13 cellular contexts compared by ENCODE assay signal in the genomic region with DNA sequence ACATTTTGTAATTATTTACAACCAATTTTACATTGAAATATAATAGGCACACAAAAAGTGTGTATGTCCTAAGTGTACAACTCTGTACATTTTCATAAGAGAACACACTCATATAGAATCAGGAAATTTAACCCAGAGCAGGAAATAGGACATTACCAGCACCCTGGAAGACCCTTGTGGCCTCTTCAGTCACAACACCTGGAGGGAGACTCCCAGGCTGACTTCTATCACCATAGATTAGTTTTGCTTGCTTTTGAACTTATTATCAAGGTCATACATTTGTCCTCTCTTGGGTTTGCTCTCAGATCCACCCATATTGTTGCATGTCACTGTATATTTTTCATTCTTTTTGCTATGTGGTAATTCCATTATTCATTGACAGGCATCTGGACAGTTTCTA. TPM values are rescaled to one million over a fixed set of nuclear protein-coding genes. Genes with fewer than 3 reads are reported as not detected.
"Had no signal": no experiment of that assay in that cellular context is flagged by ENCODE, and none has a peak within 500 bp of the region (broad histone marks: within the 10 kb centered on the region; RNA-seq: fewer than 3 reads in every experiment).

No MANE protein-coding gene starts in this region.

- H3K9me3 ChIP-seq: adrenal gland, lower lobe of right lung had no signal

- ATAC-seq: lower lobe of right lung; stimulated activated memory B cell treated with anti-CD40 and anti-IgM and Interleukin-4, amounts not matched to agents 10 μg/mL and 1 μg/mL and 100 μg/mL, for 72 hours had no signal

- H3K27ac Mint-ChIP-seq: activated T-helper 2 cell treated with anti-CD3 and anti-CD28 coated beads, Interferon-gamma antibody, Interleukin-2, Interleukin-4, amounts not matched to agents 10 μg/mL and 5 μg/mL and 100 μg/mL, durations not matched to agents 14 hours and 24 hours and 36 hours had no signal

- H3K27me3 Mint-ChIP-seq: stimulated activated memory B cell treated with anti-CD40 and anti-IgM and Interleukin-4, amounts not matched to agents 10 μg/mL and 1 μg/mL and 100 μg/mL, for 72 hours had no signal

- DNase-seq: activated CD4-positive, alpha-beta T cell treated with anti-CD3 and anti-CD28 coated beads for 4 hours; activated naive CD4-positive, alpha-beta T cell treated with anti-CD3 and anti-CD28 coated beads, Interleukin-2, amount 10 ng/mL, durations not matched to agents 7 days and 5 days; adrenal gland; central memory CD4-positive, alpha-beta T cell; effector memory CD4-positive, alpha-beta T cell; lower lobe of right lung had no signal

- H3K27ac ChIP-seq: adrenal gland, lower lobe of right lung, skin epidermis had no signal

- H3K4me3 Mint-ChIP-seq: activated naive CD4-positive, alpha-beta T cell treated with anti-CD3 and anti-CD28 coated beads, Interleukin-2, amount 10 ng/mL, durations not matched to agents 7 days and 5 days had no signal

- H3K4me3 ChIP-seq: adrenal gland, lower lobe of right lung, skin epidermis had no signal

- H3K27me3 ChIP-seq: adrenal gland had no signal

- H3K9me3 Mint-ChIP-seq: activated naive CD4-positive, alpha-beta T cell treated with anti-CD3 and anti-CD28 coated beads, Interleukin-2, amount 10 ng/mL, durations not matched to agents 7 days and 5 days; activated T-helper 2 cell treated with anti-CD3 and anti-CD28 coated beads, Interferon-gamma antibody, Interleukin-2, Interleukin-4, amounts not matched to agents 10 μg/mL and 5 μg/mL and 100 μg/mL, durations not matched to agents 14 hours and 24 hours and 36 hours; mesothelial cell of epicardium; stimulated activated memory B cell treated with anti-CD40 and anti-IgM and Interleukin-4, amounts not matched to agents 10 μg/mL and 1 μg/mL and 100 μg/mL, for 72 hours had no signal

RNA-seq across cellular contexts. Expression of gene AGRP, which starts 51.1 kb away (rescaled TPM):
- total RNA-seq: activated T-helper 2 cell treated with anti-CD3 and anti-CD28 coated beads, Interferon-gamma antibody, Interleukin-2, Interleukin-4, amounts not matched to agents 10 μg/mL and 5 μg/mL and 100 μg/mL, durations not matched to agents 14 hours and 24 hours and 36 hours; glomerular endothelial cell; mesothelial cell of epicardium; myocyte had no signal
- polyA plus RNA-seq: esophagus had no signal
